ENCODE assay signal across 29 cellular contexts in the genomic region with DNA sequence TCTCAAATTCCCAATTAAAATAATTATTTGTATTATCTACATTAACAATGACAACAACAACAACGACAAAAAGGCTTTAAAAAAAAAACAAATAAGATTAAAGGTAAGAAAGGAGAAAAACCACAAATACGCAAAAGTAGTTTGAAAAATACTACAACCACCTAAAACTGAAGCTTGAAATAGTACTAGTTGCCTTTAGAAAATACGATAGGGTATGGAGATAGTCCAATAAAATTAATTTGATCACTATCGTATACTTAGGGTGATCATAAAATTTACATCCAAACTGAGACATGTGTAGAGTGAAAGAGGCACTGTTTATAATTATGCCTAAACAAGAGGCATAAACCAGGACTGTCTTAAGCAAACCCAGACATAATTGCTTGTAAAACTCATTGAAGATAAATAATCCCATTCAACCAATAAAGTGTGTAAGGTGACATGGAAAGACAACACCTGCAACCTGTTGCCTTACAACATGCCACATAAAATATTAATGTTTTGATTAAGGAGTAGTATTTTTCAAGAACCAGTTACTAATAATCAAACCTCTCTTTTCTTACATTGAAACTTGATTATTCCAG.
"Had no signal": no experiment of that assay in that cellular context is flagged by ENCODE, and none has a peak within 500 bp of the region (broad histone marks: within the 10 kb centered on the region; RNA-seq: fewer than 3 reads in every experiment).

No MANE protein-coding gene starts in this region.

- H3K27ac Mint-ChIP-seq: endodermal cell; mesothelial cell of epicardium; naive B cell; natural killer cell treated with Interleukin-12 subunit alpha and Interleukin-12 subunit beta and Interleukin-15 and Interleukin-18, amount 100 ng/mL, for 72 hours; progenitor cell of endocrine pancreas; type B pancreatic cell had no signal

- H3K36me3 Mint-ChIP-seq: mesothelial cell of epicardium; naive B cell; natural killer cell treated with Interleukin-12 subunit alpha and Interleukin-12 subunit beta and Interleukin-15 and Interleukin-18, amount 100 ng/mL, for 72 hours had no signal

- H3K4me2 ChIP-seq: smooth muscle cell had no signal

- H3K4me3 ChIP-seq: dorsolateral prefrontal cortex, gastrocnemius medialis, left lung, mucosa of descending colon, right lobe of liver, smooth muscle cell, stomach, testis, tibial artery had no signal

- H3K36me3 ChIP-seq: gastrocnemius medialis, left lung, neutrophil, right lobe of liver, stomach, tibial artery had no signal

- H3K27me3 Mint-ChIP-seq: naive B cell; natural killer cell treated with Interleukin-12 subunit alpha and Interleukin-12 subunit beta and Interleukin-15 and Interleukin-18, amount 100 ng/mL, for 72 hours; progenitor cell of endocrine pancreas; type B pancreatic cell had no signal

- H3K9me3 ChIP-seq: gastrocnemius medialis, left lung, mucosa of descending colon, neutrophil, right lobe of liver, stomach, testis, tibial artery had no signal

- DNase-seq: dorsolateral prefrontal cortex; effector CD4-positive, alpha-beta T cell; endodermal cell; foreskin fibroblast; gastrocnemius medialis; head of caudate nucleus; left lung; mesenchymal stem cell; mucosa of descending colon; naive B cell; right lobe of liver; stimulated activated CD4-positive, alpha-beta T cell treated with anti-CD3 and anti-CD28 coated beads, Interleukin-12 subunit alpha, Interleukin-12 subunit beta, amount 100 ng/mL, for 4 hours; stimulated activated CD4-positive, alpha-beta T cell treated with anti-CD3 and anti-CD28 coated beads, Interleukin-1b, Interleukin-23, amount 100 ng/mL, for 48 hours; stimulated activated CD4-positive, alpha-beta T cell treated with anti-CD3 and anti-CD28 coated beads, Interleukin-4, amount 100 ng/mL, for 1 hour; stimulated activated CD8-positive, alpha-beta memory T cell treated with anti-CD3 and anti-CD28 coated beads, Interleukin-4, amount 100 ng/mL, for 48 hours; stimulated activated naive CD4-positive, alpha-beta T cell treated with Interleukin-2 at 50 U/mL for 16 hours; stomach; testis; tibial artery had no signal

- H3K4me3 Mint-ChIP-seq: endodermal cell; mesothelial cell of epicardium; naive B cell; natural killer cell treated with Interleukin-12 subunit alpha and Interleukin-12 subunit beta and Interleukin-15 and Interleukin-18, amount 100 ng/mL, for 72 hours; neural crest cell; type B pancreatic cell had no signal

- H3K27ac ChIP-seq: dorsolateral prefrontal cortex, epithelial cell of prostate, gastrocnemius medialis, left lung, neutrophil, parathyroid adenoma, right lobe of liver, stomach, testis, tibial artery had no signal

- H2AFZ ChIP-seq: parathyroid adenoma had no signal

- H3K27me3 ChIP-seq: dorsolateral prefrontal cortex, gastrocnemius medialis, left lung, neutrophil, right lobe of liver, stomach, testis, tibial artery had no signal

- FAIRE-seq: keratinocyte had no signal

- H3K9ac ChIP-seq: parathyroid adenoma had no signal

- H3K9me3 Mint-ChIP-seq: endodermal cell; mesothelial cell of epicardium; naive B cell; natural killer cell treated with Interleukin-12 subunit alpha and Interleukin-12 subunit beta and Interleukin-15 and Interleukin-18, amount 100 ng/mL, for 72 hours; neural crest cell; type B pancreatic cell had no signal
